In genomic region chr9:135183538-135184153, GRCh38 we compare ENCODE assay signal across 20 cellular contexts.
"Had no signal": no experiment of that assay in that cellular context is flagged by ENCODE, and none has a peak within 500 bp of the region (broad histone marks: within the 10 kb centered on the region; RNA-seq: fewer than 3 reads in every experiment).

No MANE protein-coding gene starts in this region.

- H3K4me3 ChIP-seq: dorsolateral prefrontal cortex, gastrocnemius medialis, heart right ventricle, psoas muscle, right lobe of liver, spleen, tibial nerve, upper lobe of right lung, vagina had no signal

- H3K27ac ChIP-seq: dorsolateral prefrontal cortex, gastrocnemius medialis, heart right ventricle, neutrophil, psoas muscle, right lobe of liver, spleen, tibial nerve, upper lobe of right lung, vagina had no signal

- H3K36me3 ChIP-seq: gastrocnemius medialis, heart right ventricle, neutrophil, right lobe of liver, spleen, tibial nerve, upper lobe of right lung, vagina had no signal

- H3K4me1 ChIP-seq: gastrocnemius medialis, right lobe of liver, upper lobe of right lung had no signal

- H3K9me3 ChIP-seq: gastrocnemius medialis, heart right ventricle, neutrophil, psoas muscle, right lobe of liver, spleen, tibial nerve, upper lobe of right lung, vagina had no signal

- DNase-seq: dorsolateral prefrontal cortex; effector CD8-positive, alpha-beta T cell; gastrocnemius medialis; heart right ventricle; kidney glomerular epithelial cell; mesendoderm; naive B cell; psoas muscle; retina; right lobe of liver; spleen; stimulated activated CD4-positive, alpha-beta T cell treated with anti-CD3 and anti-CD28 coated beads, Interleukin-15, amount 100 ng/mL, for 24 hours; stimulated activated CD4-positive, alpha-beta T cell treated with anti-CD3 and anti-CD28 coated beads, Interleukin-1b, Interleukin-23, amount 100 ng/mL, for 48 hours; stimulated activated CD4-positive, alpha-beta T cell treated with anti-CD3 and anti-CD28 coated beads, Interleukin-4, amount 100 ng/mL, for 24 hours; upper lobe of right lung had no signal

- H3K27me3 ChIP-seq: neutrophil, right lobe of liver had no signal

- ATAC-seq: esophagus mucosa; gastrocnemius medialis; heart right ventricle; right lobe of liver; stimulated activated memory B cell treated with anti-CD40 and anti-IgM and Interleukin-4, amounts not matched to agents 10 μg/mL and 1 μg/mL and 100 μg/mL, for 72 hours; upper lobe of right lung had no signal
